1 cellular context compared by ENCODE assay signal in genomic region chr15:101122806-101123205, GRCh38.
TF ChIP-seq lines count a peak whose summit lies in the region.

No MANE protein-coding gene starts in this region.

TF ChIP-seq in WTC11, 78 proteins besides CTCF, POLR2A, EP300 and RAD21 (continued from another document):
- TF ChIP-seq ZNF425 (CRISPR knock-in tag; conservative IDR thresholded peaks at IDR 0.05) = no peak
- no peak for TF ChIP-seq E2F1 (CRISPR knock-in tag; IDR thresholded peaks at IDR 0.05)
- no peak for TF ChIP-seq E2F4 (CRISPR knock-in tag; IDR thresholded peaks at IDR 0.05; ENCODE audit: borderline replicate concordance, low read depth)
- no peak for TF ChIP-seq ZNF423 (CRISPR knock-in tag; IDR thresholded peaks at IDR 0.05)
- TF ChIP-seq TCF7 (CRISPR knock-in tag; IDR thresholded peaks at IDR 0.05; ENCODE audit: low read depth) = no peak
- TF ChIP-seq ZNF396 (CRISPR knock-in tag; IDR thresholded peaks at IDR 0.05; ENCODE audit: borderline replicate concordance) = no peak
- TF ChIP-seq PREB (CRISPR knock-in tag; IDR thresholded peaks at IDR 0.05; ENCODE audit: borderline replicate concordance) = no peak
